In the genomic region with DNA sequence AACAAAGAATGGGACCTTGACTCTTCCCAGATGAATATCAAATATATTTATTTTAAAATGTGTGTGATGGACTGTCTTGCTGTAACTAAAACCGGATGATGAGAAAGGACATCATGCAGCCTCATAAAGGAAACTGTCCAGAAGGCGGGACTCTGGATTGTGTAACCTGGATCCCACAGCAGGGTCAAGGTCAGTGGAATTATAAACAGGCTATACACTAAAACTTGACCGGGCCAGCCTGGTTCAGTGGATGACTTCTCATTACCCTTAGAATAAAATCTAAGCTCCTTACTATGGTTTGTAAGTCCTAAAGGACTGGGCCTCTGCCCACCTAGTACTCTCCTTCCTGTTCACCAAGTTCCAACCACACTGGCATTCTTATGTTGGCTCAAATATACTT, we compare ENCODE assay signal across 33 cellular contexts.
"Had no signal": no experiment of that assay in that cellular context is flagged by ENCODE, and none has a peak within 500 bp of the region (broad histone marks: within the 10 kb centered on the region; RNA-seq: fewer than 3 reads in every experiment).

No MANE protein-coding gene starts in this region.

- H3K27me3 ChIP-seq: ascending aorta, cardiac muscle cell had no signal

- ATAC-seq: activated CD4-positive, alpha-beta T cell treated with anti-CD3 and anti-CD28 coated beads for 36 hours; activated CD4-positive, CD25-positive, alpha-beta regulatory T cell treated with anti-CD3 and anti-CD28 coated beads, Interleukin-2, amount 50 U/mL, for 24 hours; activated CD8-positive, alpha-beta memory T cell treated with anti-CD3 and anti-CD28 coated beads, Interleukin-2, amount 10 ng/mL, durations not matched to agents 7 days and 5 days; activated CD8-positive, alpha-beta T cell treated with anti-CD3 and anti-CD28 coated beads, Interleukin-2, amount 10 ng/mL, durations not matched to agents 7 days and 5 days; activated naive CD8-positive, alpha-beta T cell treated with anti-CD3 and anti-CD28 coated beads, Interleukin-2, amount 50 U/mL, for 24 hours; WTC11 had no signal

- DNase-seq: activated CD4-positive, alpha-beta memory T cell treated with anti-CD3 and anti-CD28 coated beads, Interleukin-2, amount 10 ng/mL, durations not matched to agents 7 days and 5 days; activated CD4-positive, alpha-beta T cell treated with anti-CD3 and anti-CD28 coated beads for 1 hour; activated CD4-positive, alpha-beta T cell treated with anti-CD3 and anti-CD28 coated beads for 36 hours; activated CD4-positive, alpha-beta T cell treated with anti-CD3 and anti-CD28 coated beads for 48 hours; activated CD4-positive, alpha-beta T cell treated with anti-CD3 and anti-CD28 coated beads, Interleukin-2, amount 10 ng/mL, durations not matched to agents 7 days and 5 days; activated CD4-positive, alpha-beta T cell treated with anti-CD3 and anti-CD28 coated beads, Interleukin-2, amount 50 U/mL, for 48 hours; activated CD4-positive, CD25-positive, alpha-beta regulatory T cell; activated CD8-positive, alpha-beta memory T cell treated with anti-CD3 and anti-CD28 coated beads for 24 hours; activated CD8-positive, alpha-beta memory T cell treated with anti-CD3 and anti-CD28 coated beads, Interleukin-2, amount 10 ng/mL, durations not matched to agents 7 days and 5 days; activated CD8-positive, alpha-beta memory T cell treated with anti-CD3 and anti-CD28 coated beads, Interleukin-2, amount 50 U/mL, for 48 hours; activated CD8-positive, alpha-beta T cell treated with anti-CD3 and anti-CD28 coated beads, Interleukin-2, amount 10 ng/mL, durations not matched to agents 7 days and 5 days; activated effector memory CD4-positive, alpha-beta T cell treated with Interleukin-2 at 50 U/mL for 16 hours; activated gamma-delta T cell; activated naive CD4-positive, alpha-beta T cell treated with anti-CD3 and anti-CD28 coated beads, Interleukin-2, amount 10 ng/mL, durations not matched to agents 7 days and 5 days; activated naive CD4-positive, alpha-beta T cell treated with Interleukin-2 at 50 U/mL for 16 hours; activated naive CD8-positive, alpha-beta T cell treated with anti-CD3 and anti-CD28 coated beads, Interleukin-2, amount 10 ng/mL, durations not matched to agents 7 days and 5 days; activated naive CD8-positive, alpha-beta T cell treated with anti-CD3 and anti-CD28 coated beads, Interleukin-2, amount 50 U/mL, for 24 hours; activated T-cell treated with anti-CD3 and anti-CD28 coated beads, Interleukin-2, amount 50 U/mL, for 24 hours; activated T-cell treated with anti-CD3 and anti-CD28 coated beads, Interleukin-2, amount 50 U/mL, for 48 hours; amygdala; anterior cingulate cortex; caudate nucleus; cerebellar nuclear complex; T-helper 1 cell; T-helper 2 cell; T-helper 9 cell; WERI-Rb-1 had no signal

- H3K27ac ChIP-seq: ascending aorta, cardiac muscle cell, WERI-Rb-1 had no signal

- FAIRE-seq: bronchial epithelial cell, TTC549 had no signal

- H3K36me3 ChIP-seq: ascending aorta, cardiac muscle cell, WERI-Rb-1 had no signal

- H3K4me1 ChIP-seq: ascending aorta had no signal

- H3K9me3 ChIP-seq: ascending aorta had no signal

- H3K4me3 ChIP-seq: ascending aorta, cardiac muscle cell had no signal
